ENCODE assay signal across 8 cellular contexts in genomic region chr13:20702530-20702929, GRCh38.
A peak's percentile ranks its signal among the peaks of the same experiment; 100 is the strongest.
DNase-seq lines count a peak whose midpoint lies in the region; ATAC-seq and TF ChIP-seq lines count a peak whose summit lies in the region.

No MANE protein-coding gene starts in this region.

- H4K20me1 ChIP-seq in SU-DHL-6 (ENCODE audit: low read depth, low read length) = no peaks in the 10 kb centered on the region

- no peaks in the 10 kb centered on the region for H3K36me3 ChIP-seq in SU-DHL-6 (ENCODE audit: low read length)

- no peak for TF ChIP-seq CTCF in SU-DHL-6 (IDR thresholded peaks at IDR 0.05; ENCODE audit: insufficient read depth, low read length, poor library complexity, severe bottlenecking)

- H3K4me1 Mint-ChIP-seq in stimulated activated memory B cell treated with anti-CD40 and anti-IgM and Interleukin-4, amounts not matched to agents 10 μg/mL and 1 μg/mL and 100 μg/mL, for 72 hours = peaks cover 8% of the 10 kb centered on the region

- H3K79me2 ChIP-seq in SU-DHL-6 (ENCODE audit: insufficient read depth, low read length) = no peaks in the 10 kb centered on the region

- peaks cover 27% of the 10 kb centered on the region for H3K27me3 Mint-ChIP-seq in stimulated activated memory B cell treated with anti-CD40 and anti-IgM and Interleukin-4, amounts not matched to agents 10 μg/mL and 1 μg/mL and 100 μg/mL, for 72 hours

- H3K9ac ChIP-seq in SU-DHL-6 (ENCODE audit: low read length) = peak overlapping the region; percentile 63

- DNase-seq in NCI-H82 (lab: John Stamatoyannopoulos, UW) = peak; percentile 66
- DNase-seq in NCI-H82 treated with DMSO at 0.1 percent for 48 hours (lab: John Stamatoyannopoulos, UW; ENCODE audit: unreplicated experiment) = no peak
- DNase-seq in foreskin melanocyte = peak; percentile 86
- no peak for DNase-seq in islet precursor cell

- no peaks in the 10 kb centered on the region for H3K36me3 Mint-ChIP-seq in stimulated activated memory B cell treated with anti-CD40 and anti-IgM and Interleukin-4, amounts not matched to agents 10 μg/mL and 1 μg/mL and 100 μg/mL, for 72 hours

- no peaks in the 10 kb centered on the region for H3K9me3 Mint-ChIP-seq in stimulated activated memory B cell treated with anti-CD40 and anti-IgM and Interleukin-4, amounts not matched to agents 10 μg/mL and 1 μg/mL and 100 μg/mL, for 72 hours

- peak overlapping the region; percentile 92 for H2AFZ ChIP-seq in SU-DHL-6 (ENCODE audit: low read depth, low read length, severe bottlenecking)

- no peak overlapping the region for H3K27ac ChIP-seq in SU-DHL-6 (ENCODE audit: low read depth, low read length)

- peak overlapping the region; percentile 83 for H3K27ac Mint-ChIP-seq in stimulated activated memory B cell treated with anti-CD40 and anti-IgM and Interleukin-4, amounts not matched to agents 10 μg/mL and 1 μg/mL and 100 μg/mL, for 72 hours

- peak overlapping the region; percentile 89 for H3K4me2 ChIP-seq in SU-DHL-6 (ENCODE audit: low read depth, low read length, poor library complexity, severe bottlenecking)

- H3F3A ChIP-seq in SU-DHL-6 (ENCODE audit: insufficient read depth) = no peaks in the 10 kb centered on the region

- H3K9me2 ChIP-seq in SU-DHL-6 (replicated peaks; ENCODE audit: insufficient read depth, low read length) = no peaks in the 10 kb centered on the region

- H3K4me3 ChIP-seq in SU-DHL-6 (ENCODE audit: insufficient read depth, low read length, poor library complexity, severe bottlenecking) = peak overlapping the region; percentile 75

- H3K9me3 ChIP-seq in SU-DHL-6 (ENCODE audit: insufficient read depth, low read length) = no peaks in the 10 kb centered on the region

- ATAC-seq in stimulated activated memory B cell treated with anti-CD40 and anti-IgM and Interleukin-4, amounts not matched to agents 10 μg/mL and 1 μg/mL and 100 μg/mL, for 72 hours = no peak
- no peak for ATAC-seq in GM18502 (IDR thresholded peaks at IDR 0.05; ENCODE audit: poor library complexity, unreplicated experiment)
- no peak for ATAC-seq in HG03159 (IDR thresholded peaks at IDR 0.05; ENCODE audit: unreplicated experiment)

- no peaks in the 10 kb centered on the region for H3K27me3 ChIP-seq in SU-DHL-6 (ENCODE audit: low read length)

- peak overlapping the region; percentile 36 for H3K4me3 Mint-ChIP-seq in stimulated activated memory B cell treated with anti-CD40 and anti-IgM and Interleukin-4, amounts not matched to agents 10 μg/mL and 1 μg/mL and 100 μg/mL, for 72 hours

Comparison
In these comparisons a context has a peak if more than half of its experiments do, and no peak if none do; other contexts are left out.
1. DNase-seq: peak in NCI-H82 (single experiment) and foreskin melanocyte (single experiment); none in NCI-H82 treated with DMSO at 0.1 percent for 48 hours (single experiment) and islet precursor cell (single experiment).